In the genomic region with DNA sequence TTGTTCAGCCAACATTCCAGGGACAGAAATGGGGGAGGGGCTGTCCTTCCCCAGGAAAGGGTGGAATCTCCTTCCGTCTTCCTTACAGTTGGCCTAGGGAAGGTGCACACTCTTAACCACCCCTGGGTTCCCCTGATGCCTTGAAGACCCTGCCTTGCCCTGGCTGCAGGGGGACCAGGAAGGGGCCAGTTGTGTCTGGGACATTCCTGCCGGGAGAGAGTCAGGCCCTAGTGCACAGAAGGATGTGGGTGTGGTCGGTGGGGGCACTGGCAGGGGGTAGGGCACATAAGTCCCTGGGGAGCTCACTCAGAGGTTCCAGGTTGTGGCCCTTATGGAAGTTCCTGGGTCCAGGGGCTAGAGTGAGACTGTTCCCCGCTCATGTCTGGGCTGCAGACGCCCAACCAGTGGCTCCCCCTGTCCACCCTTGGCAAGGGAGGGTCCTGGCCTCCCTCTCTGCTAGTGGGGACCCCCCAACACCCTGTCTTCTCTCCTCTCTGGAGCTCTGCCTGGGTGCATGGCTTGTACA, we compare ENCODE assay signal across 1 cellular context.
TF ChIP-seq lines count a peak whose summit lies in the region.

No MANE protein-coding gene starts in this region.

TF ChIP-seq in GM12878, 131 proteins besides CTCF, POLR2A, EP300 and RAD21:
- no peak for TF ChIP-seq ZNF217 (IDR thresholded peaks at IDR 0.05)
- no peak for TF ChIP-seq ATF7 (IDR thresholded peaks at IDR 0.05; ENCODE audit: low read depth)
- no peak for TF ChIP-seq SMAD1 (IDR thresholded peaks at IDR 0.05; ENCODE audit: low read depth, partially characterized antibody)
- TF ChIP-seq NFIC (IDR thresholded peaks at IDR 0.05; ENCODE audit: low read depth, low read length) = no peak
- TF ChIP-seq TARDBP (IDR thresholded peaks at IDR 0.05; ENCODE audit: borderline replicate concordance) = no peak
- no peak for TF ChIP-seq EED (IDR thresholded peaks at IDR 0.05; ENCODE audit: low read depth)
- TF ChIP-seq, protein P1, sequence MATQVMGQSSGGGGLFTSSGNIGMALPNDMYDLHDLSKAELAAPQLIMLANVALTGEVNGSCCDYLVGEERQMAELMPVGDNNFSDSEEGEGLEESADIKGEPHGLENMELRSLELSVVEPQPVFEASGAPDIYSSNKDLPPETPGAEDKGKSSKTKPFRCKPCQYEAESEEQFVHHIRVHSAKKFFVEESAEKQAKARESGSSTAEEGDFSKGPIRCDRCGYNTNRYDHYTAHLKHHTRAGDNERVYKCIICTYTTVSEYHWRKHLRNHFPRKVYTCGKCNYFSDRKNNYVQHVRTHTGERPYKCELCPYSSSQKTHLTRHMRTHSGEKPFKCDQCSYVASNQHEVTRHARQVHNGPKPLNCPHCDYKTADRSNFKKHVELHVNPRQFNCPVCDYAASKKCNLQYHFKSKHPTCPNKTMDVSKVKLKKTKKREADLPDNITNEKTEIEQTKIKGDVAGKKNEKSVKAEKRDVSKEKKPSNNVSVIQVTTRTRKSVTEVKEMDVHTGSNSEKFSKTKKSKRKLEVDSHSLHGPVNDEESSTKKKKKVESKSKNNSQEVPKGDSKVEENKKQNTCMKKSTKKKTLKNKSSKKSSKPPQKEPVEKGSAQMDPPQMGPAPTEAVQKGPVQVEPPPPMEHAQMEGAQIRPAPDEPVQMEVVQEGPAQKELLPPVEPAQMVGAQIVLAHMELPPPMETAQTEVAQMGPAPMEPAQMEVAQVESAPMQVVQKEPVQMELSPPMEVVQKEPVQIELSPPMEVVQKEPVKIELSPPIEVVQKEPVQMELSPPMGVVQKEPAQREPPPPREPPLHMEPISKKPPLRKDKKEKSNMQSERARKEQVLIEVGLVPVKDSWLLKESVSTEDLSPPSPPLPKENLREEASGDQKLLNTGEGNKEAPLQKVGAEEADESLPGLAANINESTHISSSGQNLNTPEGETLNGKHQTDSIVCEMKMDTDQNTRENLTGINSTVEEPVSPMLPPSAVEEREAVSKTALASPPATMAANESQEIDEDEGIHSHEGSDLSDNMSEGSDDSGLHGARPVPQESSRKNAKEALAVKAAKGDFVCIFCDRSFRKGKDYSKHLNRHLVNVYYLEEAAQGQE (IDR thresholded peaks at IDR 0.05; ENCODE audit: low read depth, low read length) = no peak
- no peak for TF ChIP-seq BRCA1 (IDR thresholded peaks at IDR 0.05; ENCODE audit: low read depth, low read length)
- TF ChIP-seq PAX8 (IDR thresholded peaks at IDR 0.05) = no peak
- no peak for TF ChIP-seq SMC3 (IDR thresholded peaks at IDR 0.05; ENCODE audit: borderline replicate concordance, low read length)
- TF ChIP-seq, protein P2, sequence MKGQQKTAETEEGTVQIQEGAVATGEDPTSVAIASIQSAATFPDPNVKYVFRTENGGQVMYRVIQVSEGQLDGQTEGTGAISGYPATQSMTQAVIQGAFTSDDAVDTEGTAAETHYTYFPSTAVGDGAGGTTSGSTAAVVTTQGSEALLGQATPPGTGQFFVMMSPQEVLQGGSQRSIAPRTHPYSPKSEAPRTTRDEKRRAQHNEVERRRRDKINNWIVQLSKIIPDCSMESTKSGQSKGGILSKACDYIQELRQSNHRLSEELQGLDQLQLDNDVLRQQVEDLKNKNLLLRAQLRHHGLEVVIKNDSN (IDR thresholded peaks at IDR 0.05; ENCODE audit: borderline replicate concordance, extremely low read length, insufficient read depth, low read depth, low read length) = no peak
- TF ChIP-seq, protein P3, sequence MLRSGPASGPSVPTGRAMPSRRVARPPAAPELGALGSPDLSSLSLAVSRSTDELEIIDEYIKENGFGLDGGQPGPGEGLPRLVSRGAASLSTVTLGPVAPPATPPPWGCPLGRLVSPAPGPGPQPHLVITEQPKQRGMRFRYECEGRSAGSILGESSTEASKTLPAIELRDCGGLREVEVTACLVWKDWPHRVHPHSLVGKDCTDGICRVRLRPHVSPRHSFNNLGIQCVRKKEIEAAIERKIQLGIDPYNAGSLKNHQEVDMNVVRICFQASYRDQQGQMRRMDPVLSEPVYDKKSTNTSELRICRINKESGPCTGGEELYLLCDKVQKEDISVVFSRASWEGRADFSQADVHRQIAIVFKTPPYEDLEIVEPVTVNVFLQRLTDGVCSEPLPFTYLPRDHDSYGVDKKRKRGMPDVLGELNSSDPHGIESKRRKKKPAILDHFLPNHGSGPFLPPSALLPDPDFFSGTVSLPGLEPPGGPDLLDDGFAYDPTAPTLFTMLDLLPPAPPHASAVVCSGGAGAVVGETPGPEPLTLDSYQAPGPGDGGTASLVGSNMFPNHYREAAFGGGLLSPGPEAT (IDR thresholded peaks at IDR 0.05; ENCODE audit: low read depth) = no peak
- TF ChIP-seq SP1 (IDR thresholded peaks at IDR 0.05; ENCODE audit: low read depth, low read length) = no peak
- TF ChIP-seq IRF3 (IDR thresholded peaks at IDR 0.05) = no peak
TF ChIP-seq in GM12878: peak in this region for 0.
